ENCODE assay signal across 8 cellular contexts in genomic region chr16:18789850-18790706, GRCh38. TPM values are rescaled to one million over a fixed set of nuclear protein-coding genes. Genes with fewer than 3 reads are reported as not detected.
DNase-seq lines count a peak whose midpoint lies in the region; ATAC-seq, FAIRE-seq and TF ChIP-seq lines count a peak whose summit lies in the region.

Gene RPS15A, minus strand, starts transcription at chr16:18790334. Its CDS starts 1,221 bp downstream, at chr16:18789113.

- H3K4me1 ChIP-seq in kidney (ENCODE audit: control insufficient read depth in 1 of 2, insufficient read depth in 1 of 2, low read depth in 1 of 2, low read length in 2 of 2), result peaks cover 0 to 16% of the 10 kb centered on the region in 2 donors

- no peak for TF ChIP-seq CTCF in kidney (IDR thresholded peaks at IDR 0.05; ENCODE audit: borderline replicate concordance, extremely low read depth, insufficient read depth)

- peak within 1 kb of the TSS; percentile 78 to 81 for H3K27ac ChIP-seq in kidney (ENCODE audit: low read depth in 2 of 2, low read length in 2 of 2)

- ATAC-seq in HG03432 (IDR thresholded peaks at IDR 0.05; ENCODE audit: unreplicated experiment), result peak; percentile 88

- peaks cover 16 to 39% of the 10 kb centered on the region in 2 donors for H3K36me3 ChIP-seq in kidney (ENCODE audit: control insufficient read depth in 1 of 2, insufficient read depth in 2 of 2, low read length in 2 of 2)

- H3K9me3 ChIP-seq in kidney (ENCODE audit: control insufficient read depth in 1 of 2, low read length in 2 of 2), result no peaks in the 10 kb centered on the region

- H3K4me3 ChIP-seq in kidney (ENCODE audit: low read length in 2 of 2), result peak within 1 kb of the TSS; percentile 86 to 87

- H3K9ac ChIP-seq in kidney (ENCODE audit: low read length in 2 of 2), result peak within 1 kb of the TSS; percentile 90 to 98

- FAIRE-seq in kidney (lab: Jason Lieb, UNC), result peak; percentile 30

- peak; percentile 96 for TF ChIP-seq POLR2A in GM19099 (IDR thresholded peaks at IDR 0.05; ENCODE audit: extremely low read depth, insufficient read length, low read depth)

- DNase-seq in AG20443 (ENCODE audit: low spot score), result peak; percentile 98
- DNase-seq in NCI-H510A (lab: John Stamatoyannopoulos, UW), result peak; percentile 99
- peak; percentile 85 for DNase-seq in activated CD4-positive, alpha-beta T cell treated with anti-CD3 and anti-CD28 coated beads for 1 hour
- DNase-seq in cerebellum (ENCODE audit: low spot score), result peak; percentile 96
- peak; percentile 97 for DNase-seq in kidney
- DNase-seq in stimulated activated CD4-positive, alpha-beta T cell treated with anti-CD3 and anti-CD28 coated beads, Interleukin-15, amount 100 ng/mL, for 24 hours, result peak; percentile 95

- intact Hi-C loops in kidney (cut with DNase I), result no loop called here

RNA-seq across cellular contexts. Expression of gene RPS15A, which starts in this region (rescaled TPM):
- total RNA-seq in cerebellum (699 TPM), kidney (918 TPM)
- polyA plus RNA-seq in kidney (ENCODE audit: insufficient read depth, low read depth, low replicate concordance), result 1,519 TPM

Comparison
In these comparisons a context has a peak if more than half of its experiments do, and no peak if none do; other contexts are left out.
1. Peak in every context shown above with its lines: DNase-seq, ATAC-seq, H3K4me3 ChIP-seq and H3K27ac ChIP-seq.